In the genomic region with DNA sequence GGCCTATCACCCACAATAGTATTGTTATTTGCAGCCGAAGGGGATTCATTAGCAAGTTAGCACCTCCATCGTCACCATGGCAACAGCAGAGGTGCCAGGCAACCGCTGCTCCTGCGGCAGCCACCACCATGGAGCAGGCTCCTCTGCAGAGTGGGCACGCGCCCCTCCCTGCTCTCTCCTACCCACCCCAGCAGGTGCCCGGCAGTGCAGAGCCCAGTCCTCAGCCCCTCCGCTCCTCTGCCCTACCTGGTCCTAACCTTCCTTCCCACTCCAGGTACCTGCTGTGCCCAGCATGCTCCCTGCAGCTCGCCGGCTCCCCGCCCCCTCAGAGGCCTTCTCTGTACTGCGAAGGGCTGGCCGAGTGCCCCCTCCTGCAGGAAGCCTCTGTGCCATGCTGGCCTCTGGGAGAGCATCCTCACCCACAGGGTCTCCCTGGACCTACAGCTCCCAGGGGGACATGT, we compare ENCODE assay signal across 12 cellular contexts. TPM values are rescaled to one million over a fixed set of nuclear protein-coding genes. Genes with fewer than 3 reads are reported as not detected.
DNase-seq lines count a peak whose midpoint lies in the region; ATAC-seq, FAIRE-seq and TF ChIP-seq lines count a peak whose summit lies in the region.
"Had no signal": no experiment of that assay in that cellular context is flagged by ENCODE, and none has a peak within 500 bp of the region (broad histone marks: within the 10 kb centered on the region; RNA-seq: fewer than 3 reads in every experiment).

No MANE protein-coding gene starts in this region.

- intact Hi-C loops in CD14-positive monocyte (cut with micrococcal nuclease) (no loop called here), HepG2 (cut with micrococcal nuclease; ENCODE audit: unreplicated experiment) (no loop called here)

- no peak overlapping the region for H2BK12ac ChIP-seq in H9 (ENCODE audit: insufficient read length, low read depth, low read length)

- H3K79me2 ChIP-seq in H9 (ENCODE audit: insufficient read depth, low read length) (no peaks in the 10 kb centered on the region), HepG2 (ENCODE audit: insufficient read depth, low read length) (no peaks in the 10 kb centered on the region)

- WGBS in H9 (ENCODE audit: extremely low coverage, insufficient read length, low lambda C conversion rate) = no CpG with 5 or more reads among the region's 13 CpGs
- 85% methylated on average over 10 of the region's 13 CpGs for WGBS in HepG2 (ENCODE audit: low lambda C conversion rate)

- no peak overlapping the region for H3K56ac ChIP-seq in H9 (ENCODE audit: insufficient read length, low read depth, low read length)

- peaks cover 0 to 1% of the 10 kb centered on the region in 2 experiments; a peak in 1 of 5 replicates for H3K36me3 ChIP-seq in HepG2 (replicated peaks in 1 of 2; ENCODE audit: control insufficient read depth in 1 of 2, insufficient read depth in 2 of 2, low read length in 2 of 2)
- H3K36me3 ChIP-seq: uterus had no signal

- no peak overlapping the region for H4K5ac ChIP-seq in H9 (ENCODE audit: insufficient read length, low read depth, low read length)

- in situ Hi-C loops in HepG2 (cut with HindIII; ENCODE audit: extremely low pct_ligation_motif_present, low pct_unique_long_range_greater_than_20kb) = no loop called here

- H3K14ac ChIP-seq in H9 (ENCODE audit: insufficient read depth, low read length) = no peak overlapping the region

- H3K4me3 Mint-ChIP-seq in CD14-positive monocyte = no peak overlapping the region
- no peak overlapping the region for H3K4me3 Mint-ChIP-seq in H9
- no peak overlapping the region for H3K4me3 Mint-ChIP-seq in activated CD8-positive, alpha-beta T cell treated with anti-CD3 and anti-CD28 coated beads, Interleukin-2, amount 10 ng/mL, durations not matched to agents 7 days and 5 days
- H3K4me3 Mint-ChIP-seq: nephron progenitor cell had no signal

- DNase-seq in CD14-positive monocyte (ENCODE audit: low spot score) = peak; percentile 46
- DNase-seq in H9 = peak; percentile 84
- peak; percentile 42 for DNase-seq in activated CD8-positive, alpha-beta T cell treated with anti-CD3 and anti-CD28 coated beads, Interleukin-2, amount 10 ng/mL, durations not matched to agents 7 days and 5 days
- DNase-seq in HepG2 (ENCODE audit: low spot score) = no peak
- no peak for DNase-seq in cerebellar nuclear complex (lab: John Stamatoyannopoulos, UW)
- no peak for DNase-seq in stimulated activated CD4-positive, alpha-beta T cell treated with anti-CD3 and anti-CD28 coated beads, Interleukin-2, amount 100 ng/mL, for 24 hours
- DNase-seq: KG1, nephron progenitor cell, uterus had no signal

- H2AFZ ChIP-seq in H9 (ENCODE audit: low read length) = no peak overlapping the region
- no peak overlapping the region for H2AFZ ChIP-seq in HepG2 (ENCODE audit: low read length)

- no peak overlapping the region for H3K18ac ChIP-seq in H9 (ENCODE audit: insufficient read length, low read depth, low read length)

- no peak overlapping the region for H2BK15ac ChIP-seq in H9 (ENCODE audit: low read depth, low read length)

- no peak overlapping the region for H3K4me3 ChIP-seq in HepG2 (replicated peaks in 1 of 3; ENCODE audit: insufficient read depth in 1 of 3, low read depth in 2 of 3, low read length in 3 of 3)
- H3K4me3 ChIP-seq: uterus had no signal

- H3K4me1 Mint-ChIP-seq in CD14-positive monocyte (no peaks in the 10 kb centered on the region), H9 (peaks cover 21 to 50% of the 10 kb centered on the region in 2 experiments)
- H3K4me1 Mint-ChIP-seq in activated CD8-positive, alpha-beta T cell treated with anti-CD3 and anti-CD28 coated beads, Interleukin-2, amount 10 ng/mL, durations not matched to agents 7 days and 5 days (ENCODE audit: low read depth) = peaks cover 6% of the 10 kb centered on the region
- H3K4me1 Mint-ChIP-seq: nephron progenitor cell had no signal

- TF ChIP-seq EP300 in HepG2 (IDR thresholded peaks at IDR 0.05; ENCODE audit: low read depth in 2 of 2, low read length in 2 of 2) (no peak), HepG2 (CRISPR knock-in tag; IDR thresholded peaks at IDR 0.05; ENCODE audit: borderline replicate concordance) (no peak)

- TF ChIP-seq CTCF in CD14-positive monocyte (IDR thresholded peaks at IDR 0.05) (no peak), H9 (conservative IDR thresholded peaks at IDR 0.05) (no peak), HepG2 (CRISPR knock-in tag; IDR thresholded peaks at IDR 0.05) (no peak)

- no peak overlapping the region for H2BK5ac ChIP-seq in H9 (ENCODE audit: insufficient read length, low read length)

- peaks cover 12% of the 10 kb centered on the region for H3K23me2 ChIP-seq in H9 (ENCODE audit: insufficient read length, low read depth, low read length, poor library complexity, severe bottlenecking)

- H3K36me3 Mint-ChIP-seq in CD14-positive monocyte (no peaks in the 10 kb centered on the region), H9 (ENCODE audit: insufficient read depth in 1 of 3, low read depth in 3 of 3) (no peaks in the 10 kb centered on the region)
- H3K36me3 Mint-ChIP-seq in activated CD8-positive, alpha-beta T cell treated with anti-CD3 and anti-CD28 coated beads, Interleukin-2, amount 10 ng/mL, durations not matched to agents 7 days and 5 days (ENCODE audit: low read depth) = no peaks in the 10 kb centered on the region

- no peak overlapping the region for H2BK20ac ChIP-seq in H9 (ENCODE audit: low read depth, low read length, poor library complexity, severe bottlenecking)

- no peak for ATAC-seq in activated CD8-positive, alpha-beta T cell treated with anti-CD3 and anti-CD28 coated beads, Interleukin-2, amount 10 ng/mL, durations not matched to agents 7 days and 5 days
- ATAC-seq in HepG2 (no peak), GM21528 (IDR thresholded peaks at IDR 0.05; ENCODE audit: low FRiP score, unreplicated experiment) (no peak), GM18520 (IDR thresholded peaks at IDR 0.05; ENCODE audit: unreplicated experiment) (no peak)

- no peak overlapping the region for H2AK5ac ChIP-seq in H9 (ENCODE audit: insufficient read length, low read length)

- no peak overlapping the region for H3T11ph ChIP-seq in H9 (ENCODE audit: low read length)

- no peak for TF ChIP-seq POLR2A in HepG2 (IDR thresholded peaks at IDR 0.05; ENCODE audit: insufficient read depth in 1 of 2, low read depth in 2 of 2, low read length in 2 of 2)

- H3K27ac Mint-ChIP-seq in CD14-positive monocyte (no peak overlapping the region), H9 (no peak overlapping the region; a peak in 1 of 7 replicates)
- H3K27ac Mint-ChIP-seq in activated CD8-positive, alpha-beta T cell treated with anti-CD3 and anti-CD28 coated beads, Interleukin-2, amount 10 ng/mL, durations not matched to agents 7 days and 5 days = no peak overlapping the region
- H3K27ac Mint-ChIP-seq: nephron progenitor cell had no signal

- H3K27ac ChIP-seq in H9 (ENCODE audit: insufficient read length, low read depth, low read length) (no peak overlapping the region), HepG2 (ENCODE audit: extremely low read length, insufficient read depth, low read length) (no peak overlapping the region)
- H3K27ac ChIP-seq: uterus had no signal

- H4K20me1 ChIP-seq in H9 (ENCODE audit: control insufficient read depth, insufficient read depth, insufficient read length) (no peaks in the 10 kb centered on the region), HepG2 (ENCODE audit: insufficient read depth, low read length) (peaks cover 35% of the 10 kb centered on the region; the same call in 1 of the 2 replicates)

- H3K4me2 ChIP-seq in H9 (ENCODE audit: insufficient read depth, insufficient read length, low read length) = no peak overlapping the region
- H3K4me2 ChIP-seq in HepG2 (ENCODE audit: low read depth, low read length) = no peak overlapping the region

- H3K4me1 ChIP-seq in H9 (ENCODE audit: insufficient read depth, low read length) (no peaks in the 10 kb centered on the region; the same call in 1 of the 2 replicates), HepG2 (ENCODE audit: insufficient read depth, low read length) (peaks cover 38% of the 10 kb centered on the region)

- H3K9me3 Mint-ChIP-seq in CD14-positive monocyte (peaks cover 0 to 9% (median 2%) of the 10 kb centered on the region in 7 donors), H9 (no peaks in the 10 kb centered on the region)
- H3K9me3 Mint-ChIP-seq in activated CD8-positive, alpha-beta T cell treated with anti-CD3 and anti-CD28 coated beads, Interleukin-2, amount 10 ng/mL, durations not matched to agents 7 days and 5 days (ENCODE audit: insufficient read depth) = no peaks in the 10 kb centered on the region
- H3K9me3 Mint-ChIP-seq: nephron progenitor cell had no signal

- H3K79me1 ChIP-seq in H9 (ENCODE audit: insufficient read depth, low read depth, low read length, poor library complexity, severe bottlenecking) = no peaks in the 10 kb centered on the region

- POLR2A ChIA-PET in activated CD8-positive, alpha-beta T cell treated with anti-CD3 and anti-CD28 coated beads, Interleukin-2, amount 10 ng/mL, durations not matched to agents 7 days and 5 days (lab: Charles Lee) = no interaction called here
- POLR2A ChIA-PET in HepG2 (lab: Yijun Ruan, JAX) = no interaction called here

- no peak for FAIRE-seq in HepG2 (lab: Jason Lieb, UNC)
- FAIRE-seq: frontal cortex had no signal

- no peak overlapping the region for H3K23ac ChIP-seq in H9 (ENCODE audit: insufficient read length, low read depth, low read length)

- H3K4ac ChIP-seq in H9 (ENCODE audit: low read depth, low read length) = no peak overlapping the region

- no peak overlapping the region for H4K91ac ChIP-seq in H9 (ENCODE audit: insufficient read length, low read depth, low read length)

- no peak for TF ChIP-seq RAD21 in HepG2 (CRISPR knock-in tag; IDR thresholded peaks at IDR 0.05)

- peaks cover 5% of the 10 kb centered on the region for H3K27me3 ChIP-seq in H9 (ENCODE audit: insufficient read depth, low read length)
- H3K27me3 ChIP-seq in HepG2 (ENCODE audit: control insufficient read depth in 1 of 2, insufficient read depth in 2 of 2, low read length in 2 of 2) = peaks cover 1 to 9% of the 10 kb centered on the region in 2 experiments; a peak in 3 of 5 replicates

- H3K27me3 Mint-ChIP-seq in CD14-positive monocyte (ENCODE audit: low read depth in 3 of 3) = peaks cover 32 to 71% (median 43%) of the 10 kb centered on the region in 3 donors
- H3K27me3 Mint-ChIP-seq in H9 (ENCODE audit: low read depth) = peaks cover 48% of the 10 kb centered on the region
- peaks cover 14% of the 10 kb centered on the region for H3K27me3 Mint-ChIP-seq in activated CD8-positive, alpha-beta T cell treated with anti-CD3 and anti-CD28 coated beads, Interleukin-2, amount 10 ng/mL, durations not matched to agents 7 days and 5 days (ENCODE audit: low read depth)

- H3K9ac ChIP-seq in H9 (ENCODE audit: extremely low read depth, insufficient read length, low read length) = no peak overlapping the region
- no peak overlapping the region for H3K9ac ChIP-seq in HepG2 (ENCODE audit: insufficient read depth, low read depth, low read length)

- BruUV-seq in HepG2 (replicated peaks; lab: Mats Ljungman, UMichigan) = no TSS peak

- H3K9me3 ChIP-seq in H9 (ENCODE audit: control insufficient read depth, low read depth, low read length) (no peaks in the 10 kb centered on the region), HepG2 (ENCODE audit: low read length) (no peaks in the 10 kb centered on the region)
- H3K9me3 ChIP-seq: uterus had no signal

- H2BK120ac ChIP-seq in H9 (ENCODE audit: low read depth, low read length, poor library complexity, severe bottlenecking) = no peak overlapping the region

- CTCF ChIA-PET in activated CD8-positive, alpha-beta T cell treated with anti-CD3 and anti-CD28 coated beads, Interleukin-2, amount 10 ng/mL, durations not matched to agents 7 days and 5 days (lab: Charles Lee) = interaction anchor here (1.7 kb wide), 1 partner anchor 22 kb away, joined by 4 read pairs; no protein-coding TSS in a partner anchor
- CTCF ChIA-PET in HepG2 (lab: Yijun Ruan, JAX; ENCODE audit: low intra/inter-chr PET ratio, low total read pairs) = no interaction called here

- H4K8ac ChIP-seq in H9 (replicated peaks; ENCODE audit: insufficient read length, low read depth, low read length) = no peak overlapping the region

RNA-seq across cellular contexts. Expression of a gene that starts 3.6 kb away (rescaled TPM):
- polyA plus RNA-seq in CD14-positive monocyte (not detected), HepG2 (2011; rRNA removed) (8.0 and 15.4 TPM in 2 replicates)
- total RNA-seq in H9 (2021) (3.2 and 4.4 TPM in 2 replicates), HepG2 (2016; rRNA removed; fragmentation: Illumina TruSeq; extraction: Trizol) (0.95 and 1.8 TPM in 2 replicates)
- total RNA-seq in activated CD8-positive, alpha-beta T cell treated with anti-CD3 and anti-CD28 coated beads, Interleukin-2, amount 10 ng/mL, durations not matched to agents 7 days and 5 days = under 1 TPM; 0.13 TPM
- total RNA-seq in HepG2 (2016; cell fraction: cytosol; rRNA removed; fragmentation: Illumina TruSeq; extraction: Trizol; ENCODE audit: low read depth) = 0.30 and 0.62 TPM in 2 replicates
- 1.1 and 2.2 TPM in 2 replicates for total RNA-seq in HepG2 (2016; cell fraction: insoluble cytoplasmic fraction; rRNA removed; fragmentation: Illumina TruSeq; extraction: Trizol)
- total RNA-seq in HepG2 (2016; cell fraction: membrane; rRNA removed; fragmentation: Illumina TruSeq; extraction: Trizol) = 1.2 and 1.3 TPM in 2 replicates
- total RNA-seq in HepG2 (2016; cell fraction: nucleus; rRNA removed; fragmentation: Illumina TruSeq; extraction: Trizol) = 1.1 and 1.3 TPM in 2 replicates
- 7.3 and 9.2 TPM in 2 replicates for polyA plus RNA-seq in HepG2 (2011; cell fraction: cytosol; rRNA removed)
- 11.7 and 12.2 TPM in 2 replicates for polyA plus RNA-seq in HepG2 (2011; cell fraction: nucleus; rRNA removed)
- 13.2 and 23.6 TPM in 2 replicates for polyA plus RNA-seq in HepG2 (2012)
- 0.49 and 1.5 TPM in 2 replicates for polyA plus RNA-seq in HepG2 (2016; cell fraction: cytosol; fragmentation: Illumina TruSeq; extraction: Trizol; ENCODE audit: low read depth)
- polyA plus RNA-seq in HepG2 (2016; cell fraction: insoluble cytoplasmic fraction; fragmentation: Illumina TruSeq; extraction: Trizol; ENCODE audit: low read depth) = 3.4 and 4.9 TPM in 2 replicates
- 2.0 and 2.8 TPM in 2 replicates for polyA plus RNA-seq in HepG2 (2016; cell fraction: membrane; fragmentation: Illumina TruSeq; extraction: Trizol; ENCODE audit: low read depth)
- polyA plus RNA-seq in HepG2 (2016; cell fraction: nucleus; fragmentation: Illumina TruSeq; extraction: Trizol; ENCODE audit: insufficient read depth, low read depth) = 5.9 and 6.8 TPM in 2 replicates
- polyA minus RNA-seq in HepG2 (2011; rRNA and poly(A)+ RNA removed; ENCODE audit: low replicate concordance) = 5.4 and 14.1 TPM in 2 replicates
- polyA minus RNA-seq in HepG2 (2011; cell fraction: cytosol; rRNA and poly(A)+ RNA removed) = 4.0 and 5.3 TPM in 2 replicates
- 0.90 and 3.0 TPM in 2 replicates for polyA minus RNA-seq in HepG2 (2011; cell fraction: nucleus; rRNA and poly(A)+ RNA removed)

RNA-seq across cellular contexts. Expression of a gene that starts 16.6 kb away (rescaled TPM):
- not detected for polyA plus RNA-seq in CD14-positive monocyte
- total RNA-seq in H9 (2021) = not detected in 2 replicates
- not detected for total RNA-seq in activated CD8-positive, alpha-beta T cell treated with anti-CD3 and anti-CD28 coated beads, Interleukin-2, amount 10 ng/mL, durations not matched to agents 7 days and 5 days
- not detected in 2 replicates for total RNA-seq in HepG2 (2016; rRNA removed; fragmentation: Illumina TruSeq; extraction: Trizol)
- not detected in 2 replicates for total RNA-seq in HepG2 (2016; cell fraction: cytosol; rRNA removed; fragmentation: Illumina TruSeq; extraction: Trizol; ENCODE audit: low read depth)
- not detected in 2 replicates for total RNA-seq in HepG2 (2016; cell fraction: insoluble cytoplasmic fraction; rRNA removed; fragmentation: Illumina TruSeq; extraction: Trizol)
- total RNA-seq in HepG2 (2016; cell fraction: membrane; rRNA removed; fragmentation: Illumina TruSeq; extraction: Trizol) = not detected in 2 replicates
- not detected in 2 replicates for total RNA-seq in HepG2 (2016; cell fraction: nucleus; rRNA removed; fragmentation: Illumina TruSeq; extraction: Trizol)
- polyA plus RNA-seq in HepG2 (2011; rRNA removed) = not detected in 2 replicates
- not detected in 2 replicates for polyA plus RNA-seq in HepG2 (2011; cell fraction: cytosol; rRNA removed)
- not detected in 2 replicates for polyA plus RNA-seq in HepG2 (2011; cell fraction: nucleus; rRNA removed)
- polyA plus RNA-seq in HepG2 (2012) = 0.25 and 0.99 TPM in 2 replicates
- polyA plus RNA-seq in HepG2 (2016; cell fraction: cytosol; fragmentation: Illumina TruSeq; extraction: Trizol; ENCODE audit: low read depth) = not detected in 2 replicates
- polyA plus RNA-seq in HepG2 (2016; cell fraction: insoluble cytoplasmic fraction; fragmentation: Illumina TruSeq; extraction: Trizol; ENCODE audit: low read depth) = not detected in 2 replicates
- not detected in 2 replicates for polyA plus RNA-seq in HepG2 (2016; cell fraction: membrane; fragmentation: Illumina TruSeq; extraction: Trizol; ENCODE audit: low read depth)
- polyA plus RNA-seq in HepG2 (2016; cell fraction: nucleus; fragmentation: Illumina TruSeq; extraction: Trizol; ENCODE audit: insufficient read depth, low read depth) = not detected in 2 replicates
- polyA minus RNA-seq in HepG2 (2011; rRNA and poly(A)+ RNA removed; ENCODE audit: low replicate concordance) = not detected in 2 replicates
- polyA minus RNA-seq in HepG2 (2011; cell fraction: cytosol; rRNA and poly(A)+ RNA removed) = not detected in 2 replicates
- polyA minus RNA-seq in HepG2 (2011; cell fraction: nucleus; rRNA and poly(A)+ RNA removed) = not detected in 2 replicates
- total RNA-seq: frontal cortex, uterus had no signal

RNA-seq across cellular contexts. Expression of a gene that starts 29.6 kb away (rescaled TPM):
- not detected for polyA plus RNA-seq in CD14-positive monocyte
- total RNA-seq in H9 (2021) = not detected in 2 replicates
- not detected for total RNA-seq in activated CD8-positive, alpha-beta T cell treated with anti-CD3 and anti-CD28 coated beads, Interleukin-2, amount 10 ng/mL, durations not matched to agents 7 days and 5 days
- not detected in 2 replicates for total RNA-seq in HepG2 (2016; rRNA removed; fragmentation: Illumina TruSeq; extraction: Trizol)
- not detected in 2 replicates for total RNA-seq in HepG2 (2016; cell fraction: cytosol; rRNA removed; fragmentation: Illumina TruSeq; extraction: Trizol; ENCODE audit: low read depth)
- total RNA-seq in HepG2 (2016; cell fraction: insoluble cytoplasmic fraction; rRNA removed; fragmentation: Illumina TruSeq; extraction: Trizol) = not detected in 2 replicates
- total RNA-seq in HepG2 (2016; cell fraction: membrane; rRNA removed; fragmentation: Illumina TruSeq; extraction: Trizol) = not detected in 2 replicates
- not detected in 2 replicates for total RNA-seq in HepG2 (2016; cell fraction: nucleus; rRNA removed; fragmentation: Illumina TruSeq; extraction: Trizol)
- not detected in 2 replicates for polyA plus RNA-seq in HepG2 (2011; rRNA removed)
- polyA plus RNA-seq in HepG2 (2011; cell fraction: cytosol; rRNA removed) = not detected in 2 replicates
- polyA plus RNA-seq in HepG2 (2011; cell fraction: nucleus; rRNA removed) = not detected in 2 replicates
- polyA plus RNA-seq in HepG2 (2012) = 0.29 and 0.55 TPM in 2 replicates
- polyA plus RNA-seq in HepG2 (2016; cell fraction: cytosol; fragmentation: Illumina TruSeq; extraction: Trizol; ENCODE audit: low read depth) = not detected in 2 replicates
- polyA plus RNA-seq in HepG2 (2016; cell fraction: insoluble cytoplasmic fraction; fragmentation: Illumina TruSeq; extraction: Trizol; ENCODE audit: low read depth) = not detected in 2 replicates
- not detected in 2 replicates for polyA plus RNA-seq in HepG2 (2016; cell fraction: membrane; fragmentation: Illumina TruSeq; extraction: Trizol; ENCODE audit: low read depth)
- not detected in 2 replicates for polyA plus RNA-seq in HepG2 (2016; cell fraction: nucleus; fragmentation: Illumina TruSeq; extraction: Trizol; ENCODE audit: insufficient read depth, low read depth)
- polyA minus RNA-seq in HepG2 (2011; rRNA and poly(A)+ RNA removed; ENCODE audit: low replicate concordance) = 0.21 TPM in 1 of 2 replicates, not detected in the other
- polyA minus RNA-seq in HepG2 (2011; cell fraction: cytosol; rRNA and poly(A)+ RNA removed) = not detected in 2 replicates
- polyA minus RNA-seq in HepG2 (2011; cell fraction: nucleus; rRNA and poly(A)+ RNA removed) = not detected in 2 replicates
- total RNA-seq: frontal cortex, uterus had no signal

RNA-seq across cellular contexts. Expression of a gene that starts 39.8 kb away (rescaled TPM):
- not detected for polyA plus RNA-seq in CD14-positive monocyte
- total RNA-seq in H9 (2021) = not detected in 2 replicates
- not detected for total RNA-seq in activated CD8-positive, alpha-beta T cell treated with anti-CD3 and anti-CD28 coated beads, Interleukin-2, amount 10 ng/mL, durations not matched to agents 7 days and 5 days
- not detected in 2 replicates for total RNA-seq in HepG2 (2016; rRNA removed; fragmentation: Illumina TruSeq; extraction: Trizol)
- total RNA-seq in HepG2 (2016; cell fraction: cytosol; rRNA removed; fragmentation: Illumina TruSeq; extraction: Trizol; ENCODE audit: low read depth) = not detected in 2 replicates
- not detected in 2 replicates for total RNA-seq in HepG2 (2016; cell fraction: insoluble cytoplasmic fraction; rRNA removed; fragmentation: Illumina TruSeq; extraction: Trizol)
- total RNA-seq in HepG2 (2016; cell fraction: membrane; rRNA removed; fragmentation: Illumina TruSeq; extraction: Trizol) = not detected in 2 replicates
- not detected in 2 replicates for total RNA-seq in HepG2 (2016; cell fraction: nucleus; rRNA removed; fragmentation: Illumina TruSeq; extraction: Trizol)
- polyA plus RNA-seq in HepG2 (2011; rRNA removed) = not detected in 2 replicates
- not detected in 2 replicates for polyA plus RNA-seq in HepG2 (2011; cell fraction: cytosol; rRNA removed)
- not detected in 2 replicates for polyA plus RNA-seq in HepG2 (2011; cell fraction: nucleus; rRNA removed)
- polyA plus RNA-seq in HepG2 (2012) = not detected in 2 replicates
- polyA plus RNA-seq in HepG2 (2016; cell fraction: cytosol; fragmentation: Illumina TruSeq; extraction: Trizol; ENCODE audit: low read depth) = not detected in 2 replicates
- polyA plus RNA-seq in HepG2 (2016; cell fraction: insoluble cytoplasmic fraction; fragmentation: Illumina TruSeq; extraction: Trizol; ENCODE audit: low read depth) = not detected in 2 replicates
- not detected in 2 replicates for polyA plus RNA-seq in HepG2 (2016; cell fraction: membrane; fragmentation: Illumina TruSeq; extraction: Trizol; ENCODE audit: low read depth)
- not detected in 2 replicates for polyA plus RNA-seq in HepG2 (2016; cell fraction: nucleus; fragmentation: Illumina TruSeq; extraction: Trizol; ENCODE audit: insufficient read depth, low read depth)
- not detected in 2 replicates for polyA minus RNA-seq in HepG2 (2011; rRNA and poly(A)+ RNA removed; ENCODE audit: low replicate concordance)
- not detected in 2 replicates for polyA minus RNA-seq in HepG2 (2011; cell fraction: cytosol; rRNA and poly(A)+ RNA removed)
- polyA minus RNA-seq in HepG2 (2011; cell fraction: nucleus; rRNA and poly(A)+ RNA removed) = not detected in 2 replicates
- total RNA-seq: frontal cortex, uterus had no signal

RNA-seq across cellular contexts. Expression of a gene that starts 53.5 kb away (rescaled TPM):
- polyA plus RNA-seq in CD14-positive monocyte (not detected), HepG2 (2011; rRNA removed) (not detected in 2 replicates)
- total RNA-seq in H9 (2021) (not detected in 2 replicates), HepG2 (2016; rRNA removed; fragmentation: Illumina TruSeq; extraction: Trizol) (not detected in 2 replicates)
- total RNA-seq in activated CD8-positive, alpha-beta T cell treated with anti-CD3 and anti-CD28 coated beads, Interleukin-2, amount 10 ng/mL, durations not matched to agents 7 days and 5 days = not detected
- not detected in 2 replicates for total RNA-seq in HepG2 (2016; cell fraction: cytosol; rRNA removed; fragmentation: Illumina TruSeq; extraction: Trizol; ENCODE audit: low read depth)
- not detected in 2 replicates for total RNA-seq in HepG2 (2016; cell fraction: insoluble cytoplasmic fraction; rRNA removed; fragmentation: Illumina TruSeq; extraction: Trizol)
- not detected in 2 replicates for total RNA-seq in HepG2 (2016; cell fraction: membrane; rRNA removed; fragmentation: Illumina TruSeq; extraction: Trizol)
- not detected in 2 replicates for total RNA-seq in HepG2 (2016; cell fraction: nucleus; rRNA removed; fragmentation: Illumina TruSeq; extraction: Trizol)
- polyA plus RNA-seq in HepG2 (2011; cell fraction: cytosol; rRNA removed) = not detected in 2 replicates
- 0.16 TPM in 1 of 2 replicates, not detected in the other for polyA plus RNA-seq in HepG2 (2011; cell fraction: nucleus; rRNA removed)
- polyA plus RNA-seq in HepG2 (2012) = not detected in 2 replicates
- not detected in 2 replicates for polyA plus RNA-seq in HepG2 (2016; cell fraction: cytosol; fragmentation: Illumina TruSeq; extraction: Trizol; ENCODE audit: low read depth)
- polyA plus RNA-seq in HepG2 (2016; cell fraction: insoluble cytoplasmic fraction; fragmentation: Illumina TruSeq; extraction: Trizol; ENCODE audit: low read depth) = not detected in 2 replicates
- not detected in 2 replicates for polyA plus RNA-seq in HepG2 (2016; cell fraction: membrane; fragmentation: Illumina TruSeq; extraction: Trizol; ENCODE audit: low read depth)
- not detected in 2 replicates for polyA plus RNA-seq in HepG2 (2016; cell fraction: nucleus; fragmentation: Illumina TruSeq; extraction: Trizol; ENCODE audit: insufficient read depth, low read depth)
- polyA minus RNA-seq in HepG2 (2011; rRNA and poly(A)+ RNA removed; ENCODE audit: low replicate concordance) = not detected in 2 replicates
- polyA minus RNA-seq in HepG2 (2011; cell fraction: cytosol; rRNA and poly(A)+ RNA removed) = not detected in 2 replicates
- not detected in 2 replicates for polyA minus RNA-seq in HepG2 (2011; cell fraction: nucleus; rRNA and poly(A)+ RNA removed)
- total RNA-seq: frontal cortex, uterus had no signal

Comparison
In these comparisons a context has a peak if more than half of its experiments do, and no peak if none do; other contexts are left out.
1. DNase-seq: peak in CD14-positive monocyte (single experiment), H9 (single experiment) and activated CD8-positive, alpha-beta T cell treated with anti-CD3 and anti-CD28 coated beads, Interleukin-2, amount 10 ng/mL, durations not matched to agents 7 days and 5 days (single experiment); none in HepG2 (single experiment), cerebellar nuclear complex (0 of 2) and stimulated activated CD4-positive, alpha-beta T cell treated with anti-CD3 and anti-CD28 coated beads, Interleukin-2, amount 100 ng/mL, for 24 hours (0 of 2).